Comparison of ENCODE assay signal across 11 cellular contexts in the genomic region with DNA sequence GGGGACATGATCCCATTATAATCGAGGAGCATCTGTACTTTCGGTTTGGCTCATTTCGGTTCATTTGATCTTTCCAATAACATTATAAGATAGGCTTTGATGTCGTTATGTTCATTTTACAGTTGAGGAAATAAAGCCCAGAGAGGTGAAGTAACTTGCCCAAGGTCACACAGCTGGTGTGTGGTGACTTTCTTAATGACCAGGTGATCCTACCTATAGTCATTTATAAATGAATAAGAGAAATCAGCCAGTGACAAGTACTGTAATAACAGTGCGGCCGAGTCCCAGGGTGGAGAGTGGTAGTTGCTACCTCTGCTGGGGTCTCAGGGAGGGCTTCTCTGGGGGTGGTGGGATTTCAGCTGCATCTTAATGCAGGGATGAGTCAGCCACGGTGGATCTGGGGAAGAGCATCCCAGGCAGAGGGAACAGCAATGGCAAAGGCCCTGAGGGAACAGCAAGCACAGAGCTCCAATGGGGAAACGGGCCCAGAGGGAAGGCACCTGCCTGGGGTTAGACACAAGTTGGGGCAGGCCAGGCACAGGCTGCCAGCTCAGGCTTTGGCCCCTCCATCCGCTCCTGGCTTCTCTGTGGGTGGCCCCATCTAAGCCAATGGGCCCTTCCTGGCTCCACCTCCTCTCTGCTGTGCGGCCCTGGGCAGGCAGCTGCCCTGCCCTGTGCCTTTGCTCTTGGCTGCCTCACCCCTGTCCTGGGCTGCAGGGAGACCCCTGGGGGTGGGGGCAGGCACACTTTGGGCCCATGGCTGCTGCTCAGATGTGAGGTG. TPM values are rescaled to one million over a fixed set of nuclear protein-coding genes. Genes with fewer than 3 reads are reported as not detected.
DNase-seq lines count a peak whose midpoint lies in the region; ATAC-seq and TF ChIP-seq lines count a peak whose summit lies in the region.
"Had no signal": no experiment of that assay in that cellular context is flagged by ENCODE, and none has a peak within 500 bp of the region (broad histone marks: within the 10 kb centered on the region; RNA-seq: fewer than 3 reads in every experiment).

No MANE protein-coding gene starts in this region.

- ATAC-seq in left ventricle myocardium superior (peak; percentile 14), gastrocnemius medialis (no peak), aorta (ENCODE audit: low FRiP score) (no peak), GM19395 (IDR thresholded peaks at IDR 0.05; ENCODE audit: unreplicated experiment) (no peak)

- TF ChIP-seq CTCF in HEK293 (tag by site-specific recombination; IDR thresholded peaks at IDR 0.05) (no peak), gastrocnemius medialis (IDR thresholded peaks at IDR 0.05 in 4 of 5, conservative IDR thresholded peaks at IDR 0.05 in 1 of 5) (no peak)

- H3K27me3 ChIP-seq in gastrocnemius medialis, result peaks cover 9 to 24% (median 12%) of the 10 kb centered on the region in 3 donors
- no peaks in the 10 kb centered on the region for H3K27me3 ChIP-seq in aorta (ENCODE audit: control insufficient read depth in 1 of 2, insufficient read depth in 2 of 2, low read length in 1 of 2)

- CTCF ChIA-PET in HEK293 (lab: Yijun Ruan, JAX), result interaction anchor here (0.8 to 1.5 kb wide), 2 partner anchors 52 to 102 kb away, joined by 3 read pairs; no protein-coding TSS in a partner anchor

- H3K4me3 ChIP-seq in HEK293 (ENCODE audit: low read depth, low read length), result no peak overlapping the region
- H3K4me3 ChIP-seq in gastrocnemius medialis, result no peak overlapping the region
- no peak overlapping the region for H3K4me3 ChIP-seq in aorta (ENCODE audit: low read length in 2 of 2)

- no peaks in the 10 kb centered on the region for H3K9me3 ChIP-seq in HEK293 (ENCODE audit: control insufficient read depth, insufficient read depth, low read depth, low read length)
- H3K9me3 ChIP-seq in gastrocnemius medialis, result no peaks in the 10 kb centered on the region
- H3K9me3 ChIP-seq in aorta (ENCODE audit: control insufficient read depth, low read length), result no peaks in the 10 kb centered on the region

- DNase-seq in activated naive CD8-positive, alpha-beta T cell treated with anti-CD3 and anti-CD28 coated beads for 36 hours, result no peak
- DNase-seq in left ventricle myocardium superior (no peak), gastrocnemius medialis (no peak), aorta (no peak), head of caudate nucleus (no peak)
- no peak for DNase-seq in stimulated activated CD4-positive, alpha-beta T cell treated with anti-CD3 and anti-CD28 coated beads, Interleukin-12 subunit alpha, Interleukin-12 subunit beta, amount 100 ng/mL, for 4 hours
- DNase-seq: hypothalamus, NCI-H1048 had no signal

- no peaks in the 10 kb centered on the region for H3K9me3 Mint-ChIP-seq in activated naive CD8-positive, alpha-beta T cell treated with anti-CD3 and anti-CD28 coated beads for 36 hours
- H3K9me3 Mint-ChIP-seq: T-helper 1 cell treated with Interleukin-12 subunit alpha and Interleukin-12 subunit beta and Interleukin-4 antibody, amounts not matched to agents 30 μg/mL and 1 μg/mL, for 36 hours had no signal

- TF ChIP-seq POLR2A in gastrocnemius medialis (IDR thresholded peaks at IDR 0.05), result no peak

- H3K4me1 Mint-ChIP-seq in activated naive CD8-positive, alpha-beta T cell treated with anti-CD3 and anti-CD28 coated beads for 36 hours, result peaks cover 46% of the 10 kb centered on the region

- in situ Hi-C loops in gastrocnemius medialis (cut with MboI; ENCODE audit: low sequenced_read_pairs in 4 of 4), result no loop called here

- 90 to 91% methylated on average over 10 of the region's 10 CpGs for WGBS in aorta, 2 donors

- H3K4me1 ChIP-seq in HEK293 (ENCODE audit: control insufficient read depth, insufficient read depth, low read length) (no peaks in the 10 kb centered on the region), gastrocnemius medialis (no peaks in the 10 kb centered on the region), aorta (ENCODE audit: control insufficient read depth in 1 of 2, insufficient read depth in 2 of 2, low read length in 2 of 2) (no peaks in the 10 kb centered on the region)

- H3K36me3 ChIP-seq in HEK293 (ENCODE audit: control insufficient read depth in 2 of 2, insufficient read depth in 1 of 2, low read length in 2 of 2) (no peaks in the 10 kb centered on the region), gastrocnemius medialis (no peaks in the 10 kb centered on the region), aorta (ENCODE audit: control insufficient read depth in 1 of 2, insufficient read depth in 2 of 2, low read length in 1 of 2) (no peaks in the 10 kb centered on the region)

- H3K36me3 Mint-ChIP-seq in activated naive CD8-positive, alpha-beta T cell treated with anti-CD3 and anti-CD28 coated beads for 36 hours, result peaks cover 2% of the 10 kb centered on the region

- intact Hi-C loops in left ventricle myocardium superior (cut with micrococcal nuclease), result no loop called here
- intact Hi-C loops in gastrocnemius medialis (cut with DNase I; ENCODE audit: low total_unique reads), result no loop called here
- intact Hi-C loops in aorta (cut with DNase I), result no loop called here
- intact Hi-C loops in head of caudate nucleus (cut with DNase I), result no loop called here

- H3K27ac ChIP-seq in HEK293 (ENCODE audit: extremely low read depth, low read depth, low read length) (no peak overlapping the region), gastrocnemius medialis (peak overlapping the region; percentile 61 to 69 (median 67)), aorta (ENCODE audit: low read depth in 1 of 2, low read length in 2 of 2) (no peak overlapping the region)

- POLR2A ChIA-PET in HEK293 (lab: Yijun Ruan, JAX), result no interaction called here

- peaks cover 48% of the 10 kb centered on the region for H3K27me3 Mint-ChIP-seq in activated naive CD8-positive, alpha-beta T cell treated with anti-CD3 and anti-CD28 coated beads for 36 hours

- peak overlapping the region; percentile 16 for H3K4me3 Mint-ChIP-seq in activated naive CD8-positive, alpha-beta T cell treated with anti-CD3 and anti-CD28 coated beads for 36 hours
- H3K4me3 Mint-ChIP-seq: T-helper 1 cell treated with Interleukin-12 subunit alpha and Interleukin-12 subunit beta and Interleukin-4 antibody, amounts not matched to agents 30 μg/mL and 1 μg/mL, for 36 hours had no signal

- no peak overlapping the region for H3K27ac Mint-ChIP-seq in activated naive CD8-positive, alpha-beta T cell treated with anti-CD3 and anti-CD28 coated beads for 36 hours
- H3K27ac Mint-ChIP-seq: T-helper 1 cell treated with Interleukin-12 subunit alpha and Interleukin-12 subunit beta and Interleukin-4 antibody, amounts not matched to agents 30 μg/mL and 1 μg/mL, for 36 hours had no signal

TF ChIP-seq in HEK293, 187 proteins besides CTCF, POLR2A, EP300 and RAD21:
- TF ChIP-seq ZBTB7A (tag by site-specific recombination; IDR thresholded peaks at IDR 0.05; ENCODE audit: low read depth), result no peak
- TF ChIP-seq, protein P1, sequence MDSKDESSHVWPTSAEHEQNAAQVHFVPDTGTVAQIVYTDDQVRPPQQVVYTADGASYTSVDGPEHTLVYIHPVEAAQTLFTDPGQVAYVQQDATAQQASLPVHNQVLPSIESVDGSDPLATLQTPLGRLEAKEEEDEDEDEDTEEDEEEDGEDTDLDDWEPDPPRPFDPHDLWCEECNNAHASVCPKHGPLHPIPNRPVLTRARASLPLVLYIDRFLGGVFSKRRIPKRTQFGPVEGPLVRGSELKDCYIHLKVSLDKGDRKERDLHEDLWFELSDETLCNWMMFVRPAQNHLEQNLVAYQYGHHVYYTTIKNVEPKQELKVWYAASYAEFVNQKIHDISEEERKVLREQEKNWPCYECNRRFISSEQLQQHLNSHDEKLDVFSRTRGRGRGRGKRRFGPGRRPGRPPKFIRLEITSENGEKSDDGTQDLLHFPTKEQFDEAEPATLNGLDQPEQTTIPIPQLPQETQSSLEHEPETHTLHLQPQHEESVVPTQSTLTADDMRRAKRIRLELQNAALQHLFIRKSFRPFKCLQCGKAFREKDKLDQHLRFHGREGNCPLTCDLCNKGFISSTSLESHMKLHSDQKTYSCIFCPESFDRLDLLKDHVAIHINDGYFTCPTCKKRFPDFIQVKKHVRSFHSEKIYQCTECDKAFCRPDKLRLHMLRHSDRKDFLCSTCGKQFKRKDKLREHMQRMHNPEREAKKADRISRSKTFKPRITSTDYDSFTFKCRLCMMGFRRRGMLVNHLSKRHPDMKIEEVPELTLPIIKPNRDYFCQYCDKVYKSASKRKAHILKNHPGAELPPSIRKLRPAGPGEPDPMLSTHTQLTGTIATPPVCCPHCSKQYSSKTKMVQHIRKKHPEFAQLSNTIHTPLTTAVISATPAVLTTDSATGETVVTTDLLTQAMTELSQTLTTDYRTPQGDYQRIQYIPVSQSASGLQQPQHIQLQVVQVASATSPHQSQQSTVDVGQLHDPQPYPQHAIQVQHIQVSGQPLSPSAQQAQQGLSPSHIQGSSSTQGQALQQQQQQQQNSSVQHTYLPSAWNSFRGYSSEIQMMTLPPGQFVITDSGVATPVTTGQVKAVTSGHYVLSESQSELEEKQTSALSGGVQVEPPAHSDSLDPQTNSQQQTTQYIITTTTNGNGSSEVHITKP (tag by site-specific recombination; IDR thresholded peaks at IDR 0.05), result peak; percentile 60
- peak; percentile 18; the same call in 1 of the 2 replicates for TF ChIP-seq GLIS2 (tag by site-specific recombination; IDR thresholded peaks at IDR 0.05)
- no peak for TF ChIP-seq ZNF624 (tag by site-specific recombination; IDR thresholded peaks at IDR 0.05)
- TF ChIP-seq GLIS1 (tag by site-specific recombination; IDR thresholded peaks at IDR 0.05), result no peak
- peak; percentile 78 for TF ChIP-seq ZIC2 (tag by site-specific recombination; IDR thresholded peaks at IDR 0.05)
- 0 out of 2 replicates have a peak, but pooled peaks have one; percentile 77 for TF ChIP-seq ZNF768 (tag by site-specific recombination; IDR thresholded peaks at IDR 0.05)
- no peak for TF ChIP-seq ZSCAN30 (tag by site-specific recombination; IDR thresholded peaks at IDR 0.05)
- no peak for TF ChIP-seq ZNF629 (tag by site-specific recombination; IDR thresholded peaks at IDR 0.05)
- TF ChIP-seq GLI4 (tag by site-specific recombination; IDR thresholded peaks at IDR 0.05), result no peak
- no peak for TF ChIP-seq ZNF785 (tag by site-specific recombination; IDR thresholded peaks at IDR 0.05)

RNA-seq across cellular contexts. Expression of a gene that starts 1.1 kb away (rescaled TPM):
- total RNA-seq in activated naive CD8-positive, alpha-beta T cell treated with anti-CD3 and anti-CD28 coated beads for 36 hours, result 1 to 10 TPM; 1.9 to 3.1 TPM
- total RNA-seq in left ventricle myocardium superior (53.8 TPM), gastrocnemius medialis (10 to 100 TPM; 28.9 to 45.7 (median 34.0) TPM), aorta (100 to 1,000 TPM; 117 to 494 TPM)
- 10 to 100 TPM; 16.7 to 19.9 TPM for polyA plus RNA-seq in aorta

Comparison
In these comparisons a context has a peak if more than half of its experiments do, and no peak if none do; other contexts are left out.
1. H3K27ac ChIP-seq: peak in gastrocnemius medialis (4 of 4); none in HEK293 (single experiment) and aorta (0 of 2).
2. RNA of a gene that starts 1.1 kb away (total RNA-seq): 117 to 494 TPM in aorta, 53.8 TPM in left ventricle myocardium superior (single experiment) and 28.9 to 45.7 TPM in gastrocnemius medialis; 1.9 to 3.1 TPM in activated naive CD8-positive, alpha-beta T cell treated with anti-CD3 and anti-CD28 coated beads for 36 hours; every median in the first group is over 4 times any median in the second.